Comparison of ENCODE assay signal across 12 cellular contexts in the genomic region with DNA sequence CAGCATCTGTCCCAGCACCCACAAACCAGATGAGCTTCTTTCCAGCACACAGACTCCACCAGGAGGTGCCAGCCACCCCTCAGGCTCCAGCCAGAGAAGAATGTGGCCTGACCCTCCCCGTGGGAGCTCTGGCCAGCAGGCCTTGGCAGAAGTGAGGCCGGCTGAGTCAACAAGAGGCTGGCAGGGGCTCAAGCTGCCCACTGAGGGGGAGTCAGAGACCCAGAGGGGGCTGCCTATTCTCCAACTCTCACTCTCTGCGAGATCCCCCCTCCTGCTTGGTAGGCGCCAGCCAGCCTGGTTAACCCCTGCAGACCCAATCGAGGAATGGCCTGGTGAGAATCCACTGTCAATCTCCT. TPM values are rescaled to one million over a fixed set of nuclear protein-coding genes. Genes with fewer than 3 reads are reported as not detected.
DNase-seq lines count a peak whose midpoint lies in the region; ATAC-seq, FAIRE-seq and TF ChIP-seq lines count a peak whose summit lies in the region.
"Had no signal": no experiment of that assay in that cellular context is flagged by ENCODE, and none has a peak within 500 bp of the region (broad histone marks: within the 10 kb centered on the region; RNA-seq: fewer than 3 reads in every experiment).

No MANE protein-coding gene starts in this region.

- H3K9me3 ChIP-seq in HUES64 (ENCODE audit: insufficient read depth, low read depth, low read length) (no peaks in the 10 kb centered on the region), K562 (replicated peaks; ENCODE audit: control insufficient read depth, insufficient read depth, low read depth, low read length) (no peaks in the 10 kb centered on the region), subcutaneous abdominal adipose tissue (ENCODE audit: control insufficient read depth in 5 of 5, low read length in 5 of 5) (no peaks in the 10 kb centered on the region), colonic mucosa (no peaks in the 10 kb centered on the region)

- WGBS in HUES64, result 42% methylated on average over 5 of the region's 5 CpGs
- 60% methylated on average over 5 of the region's 5 CpGs for WGBS in K562 (ENCODE audit: insufficient coverage, low coverage, missing lambda C conversion rate)

- no peak for TF ChIP-seq POLR2A in K562 (conservative IDR thresholded peaks at IDR 0.05)

- in situ Hi-C loops in K562 (cut with MboI), result loop anchor here (10.0 kb wide), 1 partner anchor 425 kb away; no protein-coding TSS in a partner anchor

- POLR2A ChIA-PET in K562 (lab: Yijun Ruan, JAX), result interaction anchor here (0.6 to 2.1 kb wide), 6 partner anchors 12 to 35 kb away, joined by 3 to 9 read pairs (median 4); a partner anchor contains a TSS

- H3K79me2 ChIP-seq in K562 (ENCODE audit: control insufficient read depth, insufficient read depth, low read length), result no peaks in the 10 kb centered on the region; the same call in 2 of the 3 replicates

- TF ChIP-seq RAD21 in K562 (CRISPR knock-in tag; conservative IDR thresholded peaks at IDR 0.05 in 1 of 2, IDR thresholded peaks at IDR 0.05 in 1 of 2), result no peak

- H3K4me2 ChIP-seq in K562 (ENCODE audit: insufficient read depth, low read length), result no peak overlapping the region

- H3K27ac ChIP-seq in HUES64 (ENCODE audit: low read depth, low read length) (0 out of 2 replicates have a peak overlapping the region, but pooled peaks have one; percentile 28), K562 (ENCODE audit: extremely low read depth, low read depth, low read length) (no peak overlapping the region), subcutaneous abdominal adipose tissue (ENCODE audit: low read depth, low read length) (peak overlapping the region; percentile 37), colonic mucosa (no peak overlapping the region)

- no peak overlapping the region for H2AFZ ChIP-seq in K562 (ENCODE audit: low read depth, low read length)

- CTCF ChIA-PET in K562 (lab: Yijun Ruan, JAX; ENCODE audit: low intra/inter-chr PET ratio), result no interaction called here

- DNase-seq in K562 (ENCODE audit: extremely low read depth in 1 of 4, low spot score in 3 of 4), result no peak
- peak; percentile 63 for DNase-seq in kidney tubule cell (ENCODE audit: low spot score)
- no peak for DNase-seq in activated naive CD4-positive, alpha-beta T cell (lab: John Stamatoyannopoulos, UW)
- DNase-seq in SW 1271 (lab: John Stamatoyannopoulos, UW), result no peak
- no peak for DNase-seq in activated effector memory CD4-positive, alpha-beta T cell treated with Interleukin-2 at 50 U/mL for 16 hours
- no peak for DNase-seq in colonic mucosa
- DNase-seq: NCI-H1417 had no signal

- H3K4me1 ChIP-seq in HUES64 (ENCODE audit: insufficient read depth, low read length) (peaks cover 18% of the 10 kb centered on the region; the same call in 1 of the 2 replicates), K562 (replicated peaks in 1 of 2; ENCODE audit: control insufficient read depth in 2 of 2, insufficient read depth in 2 of 2, low read length in 2 of 2) (peaks cover 26 to 53% of the 10 kb centered on the region in 2 experiments), subcutaneous abdominal adipose tissue (ENCODE audit: control insufficient read depth in 5 of 5, insufficient read depth in 5 of 5, low read length in 5 of 5) (peaks cover 14 to 82% (median 72%) of the 10 kb centered on the region in 5 donors), colonic mucosa (peaks cover 13% of the 10 kb centered on the region)

- FAIRE-seq in K562 (lab: Jason Lieb, UNC), result no peak
- FAIRE-seq: GM12878, keratinocyte had no signal

- intact Hi-C loops in K562 (cut with micrococcal nuclease), result no loop called here
- intact Hi-C loops in colonic mucosa (cut with DNase I), result no loop called here

- H3K9ac ChIP-seq in HUES64 (ENCODE audit: low read depth, low read length), result no peak overlapping the region
- no peak overlapping the region for H3K9ac ChIP-seq in K562 (ENCODE audit: insufficient read depth in 1 of 2, low read depth in 2 of 2, low read length in 2 of 2)
- H3K9ac ChIP-seq in subcutaneous abdominal adipose tissue (ENCODE audit: low read length in 5 of 5), result peak overlapping the region in 1 of 5 donors; percentile 47
- peak overlapping the region in 1 of 2 donors; percentile 12 for H3K9ac ChIP-seq in colonic mucosa (ENCODE audit: low read depth in 2 of 2, low read length in 2 of 2)

- TF ChIP-seq EP300 in K562 (IDR thresholded peaks at IDR 0.05; ENCODE audit: low read length), result no peak

- H4K20me1 ChIP-seq in K562 (replicated peaks; ENCODE audit: control insufficient read depth, insufficient read depth, low read length), result no peaks in the 10 kb centered on the region

- no peak overlapping the region for H3K4me3 ChIP-seq in HUES64 (ENCODE audit: low read length)
- no peak overlapping the region for H3K4me3 ChIP-seq in K562
- H3K4me3 ChIP-seq in subcutaneous abdominal adipose tissue (ENCODE audit: low read depth in 1 of 5, low read length in 5 of 5), result peak overlapping the region in 1 of 5 donors; percentile 22
- H3K4me3 ChIP-seq in colonic mucosa, result no peak overlapping the region
- H3K4me3 ChIP-seq: GM12878 had no signal

- no peaks in the 10 kb centered on the region for H3K27me3 ChIP-seq in HUES64 (ENCODE audit: insufficient read depth, low read length)
- no peaks in the 10 kb centered on the region for H3K27me3 ChIP-seq in K562 (ENCODE audit: control insufficient read depth in 2 of 2, insufficient read depth in 2 of 2, low read length in 2 of 2)
- no peaks in the 10 kb centered on the region for H3K27me3 ChIP-seq in subcutaneous abdominal adipose tissue (ENCODE audit: control insufficient read depth in 5 of 5, insufficient read depth in 4 of 5, low read length in 5 of 5)
- no peaks in the 10 kb centered on the region for H3K27me3 ChIP-seq in colonic mucosa

- ATAC-seq in K562, result no peak
- ATAC-seq: activated naive CD4-positive, alpha-beta T cell treated with anti-CD3 and anti-CD28 coated beads, Interleukin-2, amount 50 U/mL, for 72 hours; GM12878 had no signal

- no TSS peak for BruUV-seq in K562 (replicated peaks; lab: Mats Ljungman, UMichigan)

- H3K36me3 ChIP-seq in HUES64 (ENCODE audit: insufficient read depth, low read length), result no peaks in the 10 kb centered on the region
- H3K36me3 ChIP-seq in K562 (ENCODE audit: control insufficient read depth, insufficient read depth, low read length), result no peaks in the 10 kb centered on the region
- H3K36me3 ChIP-seq in subcutaneous abdominal adipose tissue (ENCODE audit: control insufficient read depth in 5 of 5, insufficient read depth in 5 of 5, low read length in 5 of 5), result no peaks in the 10 kb centered on the region
- H3K36me3 ChIP-seq in colonic mucosa, result no peaks in the 10 kb centered on the region

- H3K9me1 ChIP-seq in K562 (ENCODE audit: control insufficient read depth, insufficient read depth, low read length), result no peaks in the 10 kb centered on the region

- TF ChIP-seq CTCF in K562 (IDR thresholded peaks at IDR 0.05 in 2 of 3, conservative IDR thresholded peaks at IDR 0.05 in 1 of 3; ENCODE audit: insufficient read depth in 2 of 3, low read depth in 1 of 3, low read length in 3 of 3) (0 out of 6 replicates have a peak, but pooled peaks of 2 of the 3 experiments have one; percentile 3 to 7), colonic mucosa (IDR thresholded peaks at IDR 0.05) (no peak)

RNA-seq across cellular contexts. Expression of a gene that starts 10.6 kb away (rescaled TPM):
- polyA plus RNA-seq in HUES64 (2013, experiment 1 of 2), result 10.7 TPM
- 14.1 TPM for polyA plus RNA-seq in HUES64 (2013, experiment 2 of 2)
- 7.9 and 25.6 TPM in 2 replicates for total RNA-seq in K562 (2011; cell fraction: chromatin; rRNA removed; ENCODE audit: low replicate concordance)
- 22.5 and 24.0 TPM in 2 replicates for total RNA-seq in K562 (2011; cell fraction: nucleolus; rRNA removed)
- total RNA-seq in K562 (2011; cell fraction: nucleoplasm; rRNA removed), result 13.4 and 14.2 TPM in 2 replicates
- 29.0 and 41.6 TPM in 2 replicates for total RNA-seq in K562 (2014; rRNA removed)
- 2.7 and 3.2 TPM in 2 replicates for total RNA-seq in K562 (2014; rRNA removed; fragmentation: Illumina TruSeq; extraction: Trizol)
- total RNA-seq in K562 (2015; rRNA removed; fragmentation: Illumina TruSeq; extraction: Trizol), result 7.3 and 8.3 TPM in 2 replicates
- 62.8 and 70.2 TPM in 2 replicates for total RNA-seq in K562 (2021)
- polyA plus RNA-seq in K562 (2011; rRNA removed), result 4.0 and 13.8 TPM in 2 replicates
- polyA plus RNA-seq in K562 (2011; cell fraction: cytosol; rRNA removed), result 6.0 and 18.2 TPM in 2 replicates
- polyA plus RNA-seq in K562 (2011; cell fraction: nucleus; rRNA removed), result 9.9 and 15.1 TPM in 2 replicates
- 24.9 and 50.5 TPM in 2 replicates for polyA plus RNA-seq in K562 (2012)
- polyA plus RNA-seq in K562 (2014; fragmentation: Illumina TruSeq; extraction: Trizol), result 18.4 and 49.9 TPM in 2 replicates
- under 1 TPM; 0.67 to 0.69 TPM for polyA plus RNA-seq in K562 (2014; fragmentation: Nextera tagmentation; extraction: Ambion mirVana)
- 22.5 and 28.1 TPM in 2 replicates for polyA plus RNA-seq in K562 (2014; rRNA removed)
- 1.9 and 2.3 TPM in 2 replicates for polyA minus RNA-seq in K562 (2011; rRNA and poly(A)+ RNA removed)
- polyA minus RNA-seq in K562 (2011; cell fraction: cytosol; rRNA and poly(A)+ RNA removed), result 12.7 and 21.9 TPM in 2 replicates
- polyA minus RNA-seq in K562 (2011; cell fraction: nucleus; rRNA and poly(A)+ RNA removed), result 10.2 and 10.6 TPM in 2 replicates
- 10 to 100 TPM; 66.1 to 97.0 TPM for total RNA-seq in colonic mucosa

RNA-seq across cellular contexts. Expression of a gene that starts 30.2 kb away (rescaled TPM):
- not detected for polyA plus RNA-seq in HUES64 (2013, experiment 1 of 2)
- not detected for polyA plus RNA-seq in HUES64 (2013, experiment 2 of 2)
- not detected in 2 replicates for total RNA-seq in K562 (2011; cell fraction: chromatin; rRNA removed; ENCODE audit: low replicate concordance)
- total RNA-seq in K562 (2011; cell fraction: nucleolus; rRNA removed), result not detected in 2 replicates
- not detected in 2 replicates for total RNA-seq in K562 (2011; cell fraction: nucleoplasm; rRNA removed)
- total RNA-seq in K562 (2014; rRNA removed), result not detected in 2 replicates
- not detected in 2 replicates for total RNA-seq in K562 (2014; rRNA removed; fragmentation: Illumina TruSeq; extraction: Trizol)
- total RNA-seq in K562 (2015; rRNA removed; fragmentation: Illumina TruSeq; extraction: Trizol), result not detected in 2 replicates
- total RNA-seq in K562 (2021), result not detected in 2 replicates
- not detected in 2 replicates for polyA plus RNA-seq in K562 (2011; rRNA removed)
- not detected in 2 replicates for polyA plus RNA-seq in K562 (2011; cell fraction: cytosol; rRNA removed)
- polyA plus RNA-seq in K562 (2011; cell fraction: nucleus; rRNA removed), result not detected in 2 replicates
- polyA plus RNA-seq in K562 (2012), result 0.19 TPM in 1 of 2 replicates, not detected in the other
- polyA plus RNA-seq in K562 (2014; fragmentation: Illumina TruSeq; extraction: Trizol), result not detected in 2 replicates
- polyA plus RNA-seq in K562 (2014; fragmentation: Nextera tagmentation; extraction: Ambion mirVana), result not detected
- not detected in 2 replicates for polyA plus RNA-seq in K562 (2014; rRNA removed)
- polyA minus RNA-seq in K562 (2011; rRNA and poly(A)+ RNA removed), result not detected in 2 replicates
- not detected in 2 replicates for polyA minus RNA-seq in K562 (2011; cell fraction: cytosol; rRNA and poly(A)+ RNA removed)
- polyA minus RNA-seq in K562 (2011; cell fraction: nucleus; rRNA and poly(A)+ RNA removed), result not detected in 2 replicates
- total RNA-seq in colonic mucosa, result 100 to 1,000 TPM; 118 to 160 TPM
- total RNA-seq: activated naive CD4-positive, alpha-beta T cell treated with anti-CD3 and anti-CD28 coated beads, Interleukin-2, amount 50 U/mL, for 72 hours had no signal
- polyA plus RNA-seq: keratinocyte had no signal

RNA-seq across cellular contexts. Expression of a gene that starts 30.5 kb away (rescaled TPM):
- 7.2 TPM for polyA plus RNA-seq in HUES64 (2013, experiment 1 of 2)
- 8.3 TPM for polyA plus RNA-seq in HUES64 (2013, experiment 2 of 2)
- total RNA-seq in K562 (2011; cell fraction: chromatin; rRNA removed; ENCODE audit: low replicate concordance), result 5.4 and 20.1 TPM in 2 replicates
- total RNA-seq in K562 (2011; cell fraction: nucleolus; rRNA removed), result 9.2 and 11.7 TPM in 2 replicates
- 6.9 and 8.3 TPM in 2 replicates for total RNA-seq in K562 (2011; cell fraction: nucleoplasm; rRNA removed)
- total RNA-seq in K562 (2014; rRNA removed), result 4.2 and 4.4 TPM in 2 replicates
- 0.57 and 0.84 TPM in 2 replicates for total RNA-seq in K562 (2014; rRNA removed; fragmentation: Illumina TruSeq; extraction: Trizol)
- 1.6 TPM in 2 replicates for total RNA-seq in K562 (2015; rRNA removed; fragmentation: Illumina TruSeq; extraction: Trizol)
- total RNA-seq in K562 (2021), result 4.6 and 5.8 TPM in 2 replicates
- 3.0 and 4.2 TPM in 2 replicates for polyA plus RNA-seq in K562 (2011; rRNA removed)
- 4.8 and 9.8 TPM in 2 replicates for polyA plus RNA-seq in K562 (2011; cell fraction: cytosol; rRNA removed)
- 14.1 and 18.7 TPM in 2 replicates for polyA plus RNA-seq in K562 (2011; cell fraction: nucleus; rRNA removed)
- 2.4 and 4.6 TPM in 2 replicates for polyA plus RNA-seq in K562 (2012)
- polyA plus RNA-seq in K562 (2014; fragmentation: Illumina TruSeq; extraction: Trizol), result 1.5 and 3.2 TPM in 2 replicates
- under 1 TPM; 0.13 to 0.20 TPM for polyA plus RNA-seq in K562 (2014; fragmentation: Nextera tagmentation; extraction: Ambion mirVana)
- polyA plus RNA-seq in K562 (2014; rRNA removed), result 3.6 and 5.8 TPM in 2 replicates
- polyA minus RNA-seq in K562 (2011; rRNA and poly(A)+ RNA removed), result 1.2 and 1.3 TPM in 2 replicates
- polyA minus RNA-seq in K562 (2011; cell fraction: cytosol; rRNA and poly(A)+ RNA removed), result 5.9 TPM in 2 replicates
- 4.6 and 4.7 TPM in 2 replicates for polyA minus RNA-seq in K562 (2011; cell fraction: nucleus; rRNA and poly(A)+ RNA removed)
- 10 to 100 TPM; 59.3 to 60.5 TPM for total RNA-seq in colonic mucosa

RNA-seq across cellular contexts. Expression of a gene that starts 59.0 kb away (rescaled TPM):
- 30.5 TPM for polyA plus RNA-seq in HUES64 (2013, experiment 1 of 2)
- 32.1 TPM for polyA plus RNA-seq in HUES64 (2013, experiment 2 of 2)
- 235 and 500 TPM in 2 replicates for total RNA-seq in K562 (2011; cell fraction: chromatin; rRNA removed; ENCODE audit: low replicate concordance)
- 281 and 297 TPM in 2 replicates for total RNA-seq in K562 (2011; cell fraction: nucleolus; rRNA removed)
- 245 and 253 TPM in 2 replicates for total RNA-seq in K562 (2011; cell fraction: nucleoplasm; rRNA removed)
- 48.0 and 51.3 TPM in 2 replicates for total RNA-seq in K562 (2014; rRNA removed)
- 19.7 and 24.2 TPM in 2 replicates for total RNA-seq in K562 (2014; rRNA removed; fragmentation: Illumina TruSeq; extraction: Trizol)
- 29.9 and 31.1 TPM in 2 replicates for total RNA-seq in K562 (2015; rRNA removed; fragmentation: Illumina TruSeq; extraction: Trizol)
- 57.1 and 61.3 TPM in 2 replicates for total RNA-seq in K562 (2021)
- 50.4 and 53.3 TPM in 2 replicates for polyA plus RNA-seq in K562 (2011; rRNA removed)
- 27.8 and 56.0 TPM in 2 replicates for polyA plus RNA-seq in K562 (2011; cell fraction: cytosol; rRNA removed)
- polyA plus RNA-seq in K562 (2011; cell fraction: nucleus; rRNA removed), result 156 and 291 TPM in 2 replicates
- 41.4 and 63.8 TPM in 2 replicates for polyA plus RNA-seq in K562 (2012)
- polyA plus RNA-seq in K562 (2014; fragmentation: Illumina TruSeq; extraction: Trizol), result 31.6 and 42.5 TPM in 2 replicates
- polyA plus RNA-seq in K562 (2014; fragmentation: Nextera tagmentation; extraction: Ambion mirVana), result 1 to 10 TPM; 1.5 to 1.9 TPM
- 69.5 and 71.3 TPM in 2 replicates for polyA plus RNA-seq in K562 (2014; rRNA removed)
- 26.8 and 33.7 TPM in 2 replicates for polyA minus RNA-seq in K562 (2011; rRNA and poly(A)+ RNA removed)
- 20.7 and 22.7 TPM in 2 replicates for polyA minus RNA-seq in K562 (2011; cell fraction: cytosol; rRNA and poly(A)+ RNA removed)
- polyA minus RNA-seq in K562 (2011; cell fraction: nucleus; rRNA and poly(A)+ RNA removed), result 56.9 and 57.8 TPM in 2 replicates
- 10 to 100 TPM; 45.7 to 90.2 TPM for total RNA-seq in colonic mucosa

Comparison
In these comparisons a context has a peak if more than half of its experiments do, and no peak if none do; other contexts are left out.
1. H3K27ac ChIP-seq: peak in HUES64 (single experiment) and subcutaneous abdominal adipose tissue (single experiment); none in K562 (single experiment) and colonic mucosa (single experiment).
2. RNA of a gene that starts 30.2 kb away (total RNA-seq): 118 to 160 TPM in colonic mucosa; not detected in K562; every median in the first group is over 100 times any median in the second.